ENCODE assay signal across 8 cellular contexts in genomic region chr10:125822878-125823662, GRCh38. TPM values are rescaled to one million over a fixed set of nuclear protein-coding genes. Genes with fewer than 3 reads are reported as not detected.
DNase-seq lines count a peak whose midpoint lies in the region; TF ChIP-seq lines count a peak whose summit lies in the region.

Gene BCCIP, plus strand, starts transcription at chr10:125823546. Its CDS starts 12 bp downstream, at chr10:125823558.
Gene UROS, minus strand, starts transcription at chr10:125823258. Its CDS starts 6,759 bp downstream, at chr10:125816499.

- DNase-seq in GM04503 (ENCODE audit: low read depth) = peak; percentile 39
- DNase-seq in HFFc6 = peak; percentile 79
- peak; percentile 94 for DNase-seq in NAMALWA (ENCODE audit: low spot score)
- DNase-seq in SK-MEL-5 (ENCODE audit: low read depth, low spot score) = peak; percentile 84
- peak; percentile 90 for DNase-seq in activated naive CD4-positive, alpha-beta T cell treated with Interleukin-2 at 50 U/mL for 16 hours
- DNase-seq in germinal center (ENCODE audit: low spot score) = peak; percentile 94
- peak; percentile 42 for DNase-seq in non-pigmented ciliary epithelial cell (ENCODE audit: low read depth)
- DNase-seq in substantia nigra (lab: John Stamatoyannopoulos, UW) = peak; percentile 27 to 97 (median 86)

- H3K36me3 Mint-ChIP-seq in HFFc6 (ENCODE audit: low read depth) = peaks cover 17% of the 10 kb centered on the region

- H3K9me3 Mint-ChIP-seq in HFFc6 = no peaks in the 10 kb centered on the region

- peaks cover 15% of the 10 kb centered on the region for H3K4me1 Mint-ChIP-seq in HFFc6 (ENCODE audit: low read depth)

- no peaks in the 10 kb centered on the region for H3K27me3 Mint-ChIP-seq in HFFc6 (ENCODE audit: insufficient read depth)

- no peak within 1 kb of the TSS for H3K27ac Mint-ChIP-seq in HFFc6

- no peak for TF ChIP-seq CTCF in HFFc6 (IDR thresholded peaks at IDR 0.05)

- peak within 1 kb of the TSS; percentile 94 for H3K27ac ChIP-seq in substantia nigra (ENCODE audit: low read depth, low read length, poor library complexity, severe bottlenecking)

- in situ Hi-C loops in SK-MEL-5 (cut with HindIII; ENCODE audit: low pct_unique_long_range_greater_than_20kb, low sequenced_read_pairs) = no loop called here

- peak within 1 kb of the TSS; percentile 83 for H3K4me3 Mint-ChIP-seq in HFFc6

RNA-seq across cellular contexts. Expression of gene BCCIP, which starts in this region (rescaled TPM):
- 10 to 100 TPM; 70.7 to 92.4 (median 88.0) TPM for total RNA-seq in HFFc6 (2021; fragmentation: NEBNext Ultra II Directional; extraction: Animal tissue kit (Norgen Biotek cat#: 25700))
- total RNA-seq in SK-MEL-5 (2014; rRNA removed; shearing (Covaris generic)) = 43.4 and 44.0 TPM in 2 replicates
- polyA plus RNA-seq in SK-MEL-5 (2015; cell fraction: cytosol; rRNA removed) = 43.3 and 49.4 TPM in 2 replicates
- 33.9 and 38.0 TPM in 2 replicates for polyA plus RNA-seq in SK-MEL-5 (2015; cell fraction: nucleus; rRNA removed)

RNA-seq across cellular contexts. Expression of gene UROS, which starts in this region (rescaled TPM):
- total RNA-seq in HFFc6 (2021; fragmentation: NEBNext Ultra II Directional; extraction: Animal tissue kit (Norgen Biotek cat#: 25700)) = 100 to 1,000 TPM in 1 of 6 experiments, 10 to 100 TPM in 5; 84.9 to 102 (median 91.4) TPM
- total RNA-seq in SK-MEL-5 (2014; rRNA removed; shearing (Covaris generic)) = 98.5 and 99.9 TPM in 2 replicates
- 63.4 and 75.5 TPM in 2 replicates for polyA plus RNA-seq in SK-MEL-5 (2015; cell fraction: cytosol; rRNA removed)
- polyA plus RNA-seq in SK-MEL-5 (2015; cell fraction: nucleus; rRNA removed) = 75.3 and 96.4 TPM in 2 replicates

Comparison
In these comparisons a context has a peak if more than half of its experiments do, and no peak if none do; other contexts are left out.
1. Peak in every context shown above with its lines: DNase-seq and H3K27ac ChIP-seq.
2. DNase-seq: peak in every context shown above with its lines; median percentile 94 in NAMALWA; 94 in germinal center; 90 in activated naive CD4-positive, alpha-beta T cell treated with Interleukin-2 at 50 U/mL for 16 hours; 86 in substantia nigra; 84 in SK-MEL-5; 79 in HFFc6; 42 in non-pigmented ciliary epithelial cell; 39 in GM04503.